ENCODE assay signal across 8 cellular contexts in the genomic region with DNA sequence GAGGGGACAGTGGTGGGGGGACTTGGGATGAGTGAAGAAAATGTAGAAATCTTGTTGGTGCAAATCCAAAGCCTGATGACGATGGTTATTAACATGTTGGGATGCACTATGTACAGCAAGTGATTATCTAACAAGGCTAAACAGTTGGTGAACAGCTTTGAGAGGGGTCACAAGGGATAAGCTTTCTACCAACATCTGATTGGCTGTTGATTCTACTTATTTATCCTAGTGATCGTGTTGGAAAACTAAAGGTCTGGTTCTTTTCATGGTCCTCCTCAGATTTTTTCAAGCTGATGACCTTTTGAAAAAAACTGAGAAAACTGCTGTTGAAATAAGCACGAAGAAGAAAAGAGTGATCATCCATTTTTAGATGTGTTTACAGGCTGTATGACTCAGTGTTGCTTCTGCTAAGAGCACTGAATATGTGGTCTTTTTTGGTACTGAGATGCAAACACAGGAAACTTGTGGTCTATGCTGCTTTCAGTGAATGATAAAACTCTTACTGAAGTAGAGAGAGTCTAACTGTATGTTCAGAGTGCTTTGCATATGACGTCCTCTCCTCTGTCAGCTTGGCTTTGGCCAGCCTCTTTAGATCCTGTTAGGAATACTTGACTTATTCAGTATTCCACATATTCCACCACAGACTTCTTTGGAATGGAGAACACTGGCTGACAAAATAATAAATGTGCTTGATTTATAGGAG.
DNase-seq lines count a peak whose midpoint lies in the region; ATAC-seq, FAIRE-seq and TF ChIP-seq lines count a peak whose summit lies in the region.

No MANE protein-coding gene starts in this region.

- H3K4me1 Mint-ChIP-seq in activated naive CD8-positive, alpha-beta T cell (ENCODE audit: low read depth) = peaks cover 40% of the 10 kb centered on the region

- no peaks in the 10 kb centered on the region for H3K27me3 Mint-ChIP-seq in activated naive CD8-positive, alpha-beta T cell

- H3K27ac Mint-ChIP-seq in activated naive CD8-positive, alpha-beta T cell = peak overlapping the region; percentile 95

- no peaks in the 10 kb centered on the region for H3K9me3 ChIP-seq in small intestine (ENCODE audit: control insufficient read depth, low read depth)
- no peaks in the 10 kb centered on the region for H3K9me3 ChIP-seq in WERI-Rb-1 (ENCODE audit: severe bottlenecking)

- peak overlapping the region in 1 of 2 donors; percentile 86 for H3K27ac ChIP-seq in small intestine (ENCODE audit: low read depth in 1 of 2, low read length in 1 of 2)
- H3K27ac ChIP-seq in coronary artery = no peak overlapping the region
- H3K27ac ChIP-seq in WERI-Rb-1 = no peak overlapping the region

- no peak overlapping the region for H3K4me3 ChIP-seq in GM06990 (replicated peaks; ENCODE audit: low read depth, low read length)
- H3K4me3 ChIP-seq in small intestine (ENCODE audit: low read depth in 1 of 2, low read length in 2 of 2) = no peak overlapping the region
- H3K4me3 ChIP-seq in coronary artery = no peak overlapping the region
- H3K4me3 ChIP-seq in WERI-Rb-1 (ENCODE audit: low read depth, low read length) = no peak overlapping the region

- TF ChIP-seq CTCF in GM06990 (IDR thresholded peaks at IDR 0.05; ENCODE audit: insufficient read depth, low read length, poor library complexity, severe bottlenecking) (no peak), coronary artery (IDR thresholded peaks at IDR 0.05) (no peak), WERI-Rb-1 (IDR thresholded peaks at IDR 0.05; ENCODE audit: low read depth, low read length) (no peak)

- ATAC-seq in GM21381 (IDR thresholded peaks at IDR 0.05; ENCODE audit: unreplicated experiment) (peak; percentile 99), HG03571 (IDR thresholded peaks at IDR 0.05; ENCODE audit: unreplicated experiment) (peak; percentile 99)

- no peaks in the 10 kb centered on the region for H3K36me3 ChIP-seq in GM06990 (ENCODE audit: control insufficient read depth, insufficient read depth, low read length)
- no peaks in the 10 kb centered on the region for H3K36me3 ChIP-seq in small intestine (ENCODE audit: control insufficient read depth in 2 of 2, insufficient read depth in 2 of 2, low read length in 2 of 2)
- H3K36me3 ChIP-seq in WERI-Rb-1 = no peaks in the 10 kb centered on the region

- H3K4me3 Mint-ChIP-seq in activated naive CD8-positive, alpha-beta T cell = peak overlapping the region; percentile 61

- no peaks in the 10 kb centered on the region for H3K36me3 Mint-ChIP-seq in activated naive CD8-positive, alpha-beta T cell

- no peaks in the 10 kb centered on the region for H3K9me3 Mint-ChIP-seq in activated naive CD8-positive, alpha-beta T cell (ENCODE audit: low read depth)

- H3K4me1 ChIP-seq in small intestine (ENCODE audit: control insufficient read depth in 2 of 2, insufficient read depth in 1 of 2, low read depth in 1 of 2, low read length in 1 of 2) = peaks cover 0 to 2% of the 10 kb centered on the region in 2 donors

- 41 to 66% (median 54%) methylated on average over 4 of the region's 4 CpGs for WGBS in small intestine, 3 donors

- peak; percentile 74 for DNase-seq in GM06990 (ENCODE audit: extremely low read depth, insufficient read length)
- DNase-seq in small intestine = peak; percentile 49
- DNase-seq in cerebellum (ENCODE audit: low spot score) = no peak
- DNase-seq in coronary artery (ENCODE audit: low spot score) = no peak
- DNase-seq in WERI-Rb-1 = no peak

- FAIRE-seq in small intestine (lab: Jason Lieb, UNC) = no peak

- H3K27me3 ChIP-seq in GM06990 (replicated peaks; ENCODE audit: control insufficient read depth, insufficient read depth, low read length) (no peaks in the 10 kb centered on the region), small intestine (ENCODE audit: control insufficient read depth in 2 of 2, insufficient read depth in 2 of 2, low read length in 2 of 2) (no peaks in the 10 kb centered on the region), WERI-Rb-1 (ENCODE audit: insufficient read depth, low read depth, severe bottlenecking) (no peaks in the 10 kb centered on the region)

Comparison
In these comparisons a context has a peak if more than half of its experiments do, and no peak if none do; other contexts are left out.
1. DNase-seq: peak in GM06990 (single experiment) and small intestine (single experiment); none in cerebellum (single experiment), coronary artery (single experiment) and WERI-Rb-1 (single experiment).